In the genomic region with DNA sequence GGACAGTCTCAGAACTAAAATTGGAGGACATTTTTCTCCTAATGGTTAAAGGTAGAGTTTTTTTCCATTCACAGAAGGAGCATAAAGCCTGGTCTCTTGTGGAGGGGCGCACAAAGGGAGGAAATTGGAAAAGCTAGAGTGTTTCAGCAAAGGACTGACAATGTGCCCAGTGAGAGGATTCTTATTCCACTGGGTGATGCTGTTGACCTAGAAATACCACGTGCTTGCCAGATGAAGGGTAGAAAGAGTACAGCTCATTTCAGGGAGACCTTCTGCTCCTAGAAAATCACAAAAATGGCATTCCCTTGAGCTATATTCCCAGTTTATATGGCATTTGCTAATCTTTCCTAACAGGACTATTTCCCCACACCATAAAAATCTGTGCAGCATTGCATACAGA, we compare ENCODE assay signal across 1 cellular context.
TF ChIP-seq lines count a peak whose summit lies in the region.

No MANE protein-coding gene starts in this region.

TF ChIP-seq in GM23338, 12 proteins besides CTCF, POLR2A, EP300 and RAD21:
- no peak for TF ChIP-seq JUNB (IDR thresholded peaks at IDR 0.05; ENCODE audit: unreplicated experiment)
- TF ChIP-seq REST (IDR thresholded peaks at IDR 0.05; ENCODE audit: unreplicated experiment) = no peak
- no peak for TF ChIP-seq ZNF462 (CRISPR knock-in tag; IDR thresholded peaks at IDR 0.05)
- TF ChIP-seq ZNF114 (CRISPR knock-in tag; IDR thresholded peaks at IDR 0.05) = no peak
- TF ChIP-seq NANOG (IDR thresholded peaks at IDR 0.05; ENCODE audit: borderline replicate concordance) = no peak
- no peak for TF ChIP-seq STAT1 (IDR thresholded peaks at IDR 0.05; ENCODE audit: unreplicated experiment)
- no peak for TF ChIP-seq POLR2AphosphoS5 (IDR thresholded peaks at IDR 0.05; ENCODE audit: low read depth)
- TF ChIP-seq EZH2phosphoT487 (IDR thresholded peaks at IDR 0.05; ENCODE audit: unreplicated experiment) = no peak
- no peak for TF ChIP-seq CREB1 (CRISPR knock-in tag; IDR thresholded peaks at IDR 0.05; ENCODE audit: low read depth)
- no peak for TF ChIP-seq ZNF331 (CRISPR knock-in tag; IDR thresholded peaks at IDR 0.05; ENCODE audit: low read depth)
- TF ChIP-seq, protein P1, sequence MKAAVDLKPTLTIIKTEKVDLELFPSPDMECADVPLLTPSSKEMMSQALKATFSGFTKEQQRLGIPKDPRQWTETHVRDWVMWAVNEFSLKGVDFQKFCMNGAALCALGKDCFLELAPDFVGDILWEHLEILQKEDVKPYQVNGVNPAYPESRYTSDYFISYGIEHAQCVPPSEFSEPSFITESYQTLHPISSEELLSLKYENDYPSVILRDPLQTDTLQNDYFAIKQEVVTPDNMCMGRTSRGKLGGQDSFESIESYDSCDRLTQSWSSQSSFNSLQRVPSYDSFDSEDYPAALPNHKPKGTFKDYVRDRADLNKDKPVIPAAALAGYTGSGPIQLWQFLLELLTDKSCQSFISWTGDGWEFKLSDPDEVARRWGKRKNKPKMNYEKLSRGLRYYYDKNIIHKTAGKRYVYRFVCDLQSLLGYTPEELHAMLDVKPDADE (IDR thresholded peaks at IDR 0.05) = no peak
- no peak for TF ChIP-seq EZH2 (IDR thresholded peaks at IDR 0.05; ENCODE audit: low read depth, unreplicated experiment)
